ENCODE assay signal across 12 cellular contexts in genomic region chr4:56531823-56532222, GRCh38.
"Had no signal": no experiment of that assay in that cellular context is flagged by ENCODE, and none has a peak within 500 bp of the region (broad histone marks: within the 10 kb centered on the region; RNA-seq: fewer than 3 reads in every experiment).

No MANE protein-coding gene starts in this region.

- DNase-seq: activated CD4-positive, alpha-beta T cell treated with anti-CD3 and anti-CD28 coated beads for 1 hour; activated CD8-positive, alpha-beta memory T cell treated with anti-CD3 and anti-CD28 coated beads, Interleukin-2, amount 50 U/mL, for 4 hours; activated CD8-positive, alpha-beta T cell treated with anti-CD3 and anti-CD28 coated beads for 36 hours; activated naive CD4-positive, alpha-beta T cell; dorsolateral prefrontal cortex; head of caudate nucleus; left ventricle myocardium inferior; stimulated activated CD4-positive, alpha-beta T cell treated with anti-CD3 and anti-CD28 coated beads, Interleukin-4, amount 100 ng/mL, for 24 hours; T-helper 2 cell; thyroid gland; uterus had no signal

- H3K4me3 ChIP-seq: thyroid gland had no signal

- H3K27ac ChIP-seq: dorsolateral prefrontal cortex, left ventricle myocardium inferior, thyroid gland, uterus had no signal

- H3K4me1 ChIP-seq: uterus had no signal

- H3K27me3 ChIP-seq: thyroid gland, uterus had no signal

- H3K36me3 ChIP-seq: left ventricle myocardium inferior, thyroid gland, uterus had no signal

- H3K9me3 ChIP-seq: left ventricle myocardium inferior, thyroid gland, uterus had no signal

- ATAC-seq: activated CD8-positive, alpha-beta T cell treated with anti-CD3 and anti-CD28 coated beads for 36 hours; esophagus mucosa had no signal
